In genomic region chr15:31337352-31338031, GRCh38 we compare ENCODE assay signal across 11 cellular contexts. TPM values are rescaled to one million over a fixed set of nuclear protein-coding genes. Genes with fewer than 3 reads are reported as not detected.
DNase-seq lines count a peak whose midpoint lies in the region; ATAC-seq and TF ChIP-seq lines count a peak whose summit lies in the region.
"Had no signal": no experiment of that assay in that cellular context is flagged by ENCODE, and none has a peak within 500 bp of the region (broad histone marks: within the 10 kb centered on the region; RNA-seq: fewer than 3 reads in every experiment).

No MANE protein-coding gene starts in this region.

- H3K9me2 ChIP-seq in OCI-LY7 (ENCODE audit: insufficient read depth, low read length) = no peaks in the 10 kb centered on the region

- no peak overlapping the region for H2AFZ ChIP-seq in OCI-LY7 (ENCODE audit: low read length)

- H3K4me3 ChIP-seq in OCI-LY7 (ENCODE audit: low read depth, low read length, poor library complexity, severe bottlenecking) (peak overlapping the region; percentile 41), esophagus squamous epithelium (no peak overlapping the region)
- H3K4me3 ChIP-seq: psoas muscle had no signal

- intact Hi-C loops in OCI-LY7 (cut with micrococcal nuclease; ENCODE audit: unreplicated experiment) (no loop called here), esophagus squamous epithelium (cut with DNase I) (loop anchor here (10.0 kb wide), 1 partner anchor 147 kb away; no protein-coding TSS in a partner anchor)

- H3K27me3 ChIP-seq in esophagus squamous epithelium = no peaks in the 10 kb centered on the region

- no peak for TF ChIP-seq CTCF in OCI-LY7 (conservative IDR thresholded peaks at IDR 0.05; ENCODE audit: low read length)
- no peak for TF ChIP-seq CTCF in esophagus squamous epithelium (IDR thresholded peaks at IDR 0.05)
- TF ChIP-seq CTCF in nephron progenitor cell (IDR thresholded peaks at IDR 0.05) = no peak

- CTCF ChIA-PET in OCI-LY7 (lab: Charles Lee; ENCODE audit: unreplicated experiment) = no interaction called here

- peaks cover 100% of the 10 kb centered on the region for H3K4me1 ChIP-seq in OCI-LY7 (ENCODE audit: insufficient read depth, low read length, poor library complexity, severe bottlenecking)
- H3K4me1 ChIP-seq in esophagus squamous epithelium = peaks cover 68 to 100% (median 84%) of the 10 kb centered on the region in 3 donors

- POLR2A ChIA-PET in OCI-LY7 (lab: Charles Lee) = no interaction called here

- ATAC-seq in stimulated activated memory B cell treated with anti-CD40 and anti-IgM and Interleukin-4, amounts not matched to agents 10 μg/mL and 1 μg/mL and 100 μg/mL, for 72 hours = no peak
- no peak for ATAC-seq in HG02588 (IDR thresholded peaks at IDR 0.05; ENCODE audit: unreplicated experiment)

- H3K4me1 Mint-ChIP-seq in stimulated activated memory B cell treated with anti-CD40 and anti-IgM and Interleukin-4, amounts not matched to agents 10 μg/mL and 1 μg/mL and 100 μg/mL, for 72 hours = peaks cover 86% of the 10 kb centered on the region
- H3K4me1 Mint-ChIP-seq in nephron progenitor cell = peaks cover 76% of the 10 kb centered on the region

- in situ Hi-C loops in G401 (cut with HindIII; ENCODE audit: low sequenced_read_pairs) = no loop called here

- no peak for TF ChIP-seq POLR2A in esophagus squamous epithelium (IDR thresholded peaks at IDR 0.05)

- peak overlapping the region; percentile 66 for H3K27ac Mint-ChIP-seq in stimulated activated memory B cell treated with anti-CD40 and anti-IgM and Interleukin-4, amounts not matched to agents 10 μg/mL and 1 μg/mL and 100 μg/mL, for 72 hours
- no peak overlapping the region for H3K27ac Mint-ChIP-seq in nephron progenitor cell

- no peaks in the 10 kb centered on the region for H3K27me3 Mint-ChIP-seq in stimulated activated memory B cell treated with anti-CD40 and anti-IgM and Interleukin-4, amounts not matched to agents 10 μg/mL and 1 μg/mL and 100 μg/mL, for 72 hours
- H3K27me3 Mint-ChIP-seq in nephron progenitor cell (ENCODE audit: low read depth, poor library complexity) = peaks cover 6% of the 10 kb centered on the region

- H3K9me3 ChIP-seq in OCI-LY7 (ENCODE audit: low read length) (no peaks in the 10 kb centered on the region), esophagus squamous epithelium (no peaks in the 10 kb centered on the region)
- H3K9me3 ChIP-seq: psoas muscle had no signal

- peaks cover 9% of the 10 kb centered on the region for H3K36me3 Mint-ChIP-seq in stimulated activated memory B cell treated with anti-CD40 and anti-IgM and Interleukin-4, amounts not matched to agents 10 μg/mL and 1 μg/mL and 100 μg/mL, for 72 hours
- H3K36me3 Mint-ChIP-seq in nephron progenitor cell (ENCODE audit: low read depth) = no peaks in the 10 kb centered on the region

- peaks cover 99% of the 10 kb centered on the region for H3K79me2 ChIP-seq in OCI-LY7 (ENCODE audit: insufficient read depth, low read depth, low read length)

- H3K36me3 ChIP-seq in OCI-LY7 (ENCODE audit: insufficient read depth, low read length) = peaks cover 35% of the 10 kb centered on the region; the same call in 1 of the 2 replicates
- no peaks in the 10 kb centered on the region for H3K36me3 ChIP-seq in esophagus squamous epithelium

- H3K4me2 ChIP-seq in OCI-LY7 (ENCODE audit: low read length) = peak overlapping the region; percentile 86

- H4K20me1 ChIP-seq in OCI-LY7 (ENCODE audit: insufficient read depth, low read length) = peaks cover 41% of the 10 kb centered on the region; the same call in 1 of the 2 replicates

- H3K27ac ChIP-seq in OCI-LY7 (ENCODE audit: low read depth, low read length, poor library complexity, severe bottlenecking) (peak overlapping the region; percentile 62), esophagus squamous epithelium (peak overlapping the region in 3 of 4 donors; percentile 77 to 84 (median 77))

- 72 to 74% methylated on average over 12 of the region's 12 CpGs for WGBS in esophagus squamous epithelium, 2 donors

- DNase-seq in G401 (ENCODE audit: low spot score) (peak; percentile 27), OCI-LY7 (ENCODE audit: low spot score) (no peak), esophagus squamous epithelium (lab: John Stamatoyannopoulos, UW) (no peak), nephron progenitor cell (no peak), NCI-H2081 (lab: John Stamatoyannopoulos, UW) (no peak)
- DNase-seq: activated CD8-positive, alpha-beta memory T cell treated with anti-CD3 and anti-CD28 coated beads, Interleukin-2, amount 50 U/mL, for 48 hours; cerebellar nuclear complex; psoas muscle; SHP77 treated with DMSO at 0.1 percent for 48 hours had no signal

- peak overlapping the region; percentile 40 for H3K4me3 Mint-ChIP-seq in stimulated activated memory B cell treated with anti-CD40 and anti-IgM and Interleukin-4, amounts not matched to agents 10 μg/mL and 1 μg/mL and 100 μg/mL, for 72 hours
- H3K4me3 Mint-ChIP-seq in nephron progenitor cell = no peak overlapping the region

- no peaks in the 10 kb centered on the region for H3K9me3 Mint-ChIP-seq in stimulated activated memory B cell treated with anti-CD40 and anti-IgM and Interleukin-4, amounts not matched to agents 10 μg/mL and 1 μg/mL and 100 μg/mL, for 72 hours
- no peaks in the 10 kb centered on the region for H3K9me3 Mint-ChIP-seq in nephron progenitor cell

- no TSS peak for BruUV-seq in OCI-LY7 (replicated peaks; lab: Mats Ljungman, UMichigan)

RNA-seq across cellular contexts. Expression of gene KLF13, which starts 10.9 kb away (rescaled TPM):
- 7.6 and 14.2 TPM in 2 replicates for total RNA-seq in G401 (2014; rRNA removed; shearing (Covaris generic))
- total RNA-seq in OCI-LY7 (2014; rRNA removed; shearing (Covaris generic)) = 62.0 and 64.6 TPM in 2 replicates
- total RNA-seq in OCI-LY7 (2022) (62.6 and 63.2 TPM in 2 replicates), esophagus squamous epithelium (10 to 100 TPM; 16.4 to 54.6 (median 41.8) TPM)
